In genomic region chr10:132654708-132655661, GRCh38 we compare ENCODE assay signal across 8 cellular contexts.
A peak's percentile ranks its signal among the peaks of the same experiment; 100 is the strongest.
DNase-seq lines count a peak whose midpoint lies in the region; ATAC-seq and TF ChIP-seq lines count a peak whose summit lies in the region.

No MANE protein-coding gene starts in this region.

- peak; percentile 50 to 76 (median 69); a peak in 5 of 6 replicates for TF ChIP-seq CTCF in HCT116 (IDR thresholded peaks at IDR 0.05 in 2 of 3, conservative IDR thresholded peaks at IDR 0.05 in 1 of 3; ENCODE audit: borderline replicate concordance in 1 of 3, insufficient read depth in 1 of 3, low read depth in 2 of 3, low read length in 2 of 3)

- no peaks in the 10 kb centered on the region for H3K27me3 ChIP-seq in HCT116 (ENCODE audit: insufficient read depth, low read length)

- H4K20me1 ChIP-seq in HCT116 (ENCODE audit: insufficient read depth), result no peaks in the 10 kb centered on the region

- no peak overlapping the region for H2AFZ ChIP-seq in HCT116 (ENCODE audit: low read depth, low read length, poor library complexity, severe bottlenecking)

- H3K79me2 ChIP-seq in HCT116 (ENCODE audit: insufficient read depth, low read length), result no peaks in the 10 kb centered on the region

- no peaks in the 10 kb centered on the region for H3K9me3 ChIP-seq in HCT116 (ENCODE audit: control insufficient read depth in 1 of 2, insufficient read depth in 1 of 2, low read depth in 1 of 2, low read length in 2 of 2)

- H3K36me3 ChIP-seq in HCT116 (ENCODE audit: control insufficient read depth in 1 of 2, insufficient read depth in 2 of 2, low read length in 2 of 2), result no peaks in the 10 kb centered on the region

- no TSS peak for BruUV-seq in HCT116 (replicated peaks; lab: Mats Ljungman, UMichigan)

- POLR2A ChIA-PET in HCT116 (lab: Charles Lee), result no interaction called here

- no peaks in the 10 kb centered on the region for H3K4me1 ChIP-seq in HCT116 (ENCODE audit: control insufficient read depth in 1 of 2, insufficient read depth in 2 of 2, low read length in 2 of 2)

- H3K9me2 ChIP-seq in HCT116 (ENCODE audit: insufficient read depth), result no peaks in the 10 kb centered on the region

- DNase-seq in CD1c-positive myeloid dendritic cell (ENCODE audit: extremely low spot score) (peak; percentile 69), HCT116 (ENCODE audit: low read depth, low spot score) (peak; percentile 7), RPMI7951 (ENCODE audit: low read depth) (peak; percentile 36), globus pallidus (ENCODE audit: low spot score) (peak; percentile 77), posterior cingulate gyrus (peak; percentile 62 to 97 (median 80)), NCI-H2107 treated with DMSO at 0.1 percent for 48 hours (lab: John Stamatoyannopoulos, UW; ENCODE audit: unreplicated experiment) (no peak)
- DNase-seq in activated naive CD4-positive, alpha-beta T cell (lab: John Stamatoyannopoulos, UW), result peak; percentile 11 to 41 (median 13)

- CTCF ChIA-PET in HCT116 (lab: Charles Lee), result interaction anchor here (1.9 kb wide), 1 partner anchor 148 kb away, joined by 7 read pairs; no protein-coding TSS in a partner anchor

- no peak overlapping the region for H3K27ac ChIP-seq in HCT116 (ENCODE audit: low read depth, low read length)

- intact Hi-C loops in HCT116 (cut with micrococcal nuclease) (no loop called here), posterior cingulate gyrus (cut with DNase I) (loop anchor here (1.0 to 10.0 kb wide), 2 partner anchors 80 to 133 kb away; no protein-coding TSS in a partner anchor)

- no peak overlapping the region for H3K4me2 ChIP-seq in HCT116 (ENCODE audit: low read length)

- no peak overlapping the region for H3K4me3 ChIP-seq in HCT116 (replicated peaks in 1 of 2; ENCODE audit: low read depth in 1 of 2, low read length in 2 of 2)

- RAD21 ChIA-PET in HCT116 (lab: Charles Lee; ENCODE audit: low non-redundant PET in 1 of 2, low total read pairs in 2 of 2, uncharacterized antibody in 2 of 2, unreplicated experiment in 2 of 2), result no interaction called here

- TF ChIP-seq POLR2A in HCT116 (IDR thresholded peaks at IDR 0.05; ENCODE audit: borderline replicate concordance, extremely low read depth, insufficient read depth, insufficient read length), result no peak

- TF ChIP-seq RAD21 in HCT116 (IDR thresholded peaks at IDR 0.05; ENCODE audit: low read depth), result peak; percentile 80

- peak; percentile 82 for ATAC-seq in HCT116
- ATAC-seq in GM18907 (IDR thresholded peaks at IDR 0.05; ENCODE audit: unreplicated experiment), result no peak

- no peak overlapping the region for H3K9ac ChIP-seq in HCT116 (ENCODE audit: low read length)

TF ChIP-seq in HCT116, 20 proteins besides CTCF, POLR2A, EP300 and RAD21:
- TF ChIP-seq ZBTB33 (IDR thresholded peaks at IDR 0.05; ENCODE audit: extremely low read depth, insufficient replicate concordance, low read length) (no peak), ZFX (IDR thresholded peaks at IDR 0.05) (no peak), SRF (IDR thresholded peaks at IDR 0.05; ENCODE audit: low read depth) (no peak), EZH2phosphoT487 (IDR thresholded peaks at IDR 0.05; ENCODE audit: borderline replicate concordance) (no peak), ATF3 (IDR thresholded peaks at IDR 0.05) (no peak), SIN3A (IDR thresholded peaks at IDR 0.05; ENCODE audit: low read depth) (no peak), SP1 (IDR thresholded peaks at IDR 0.05; ENCODE audit: low read depth) (no peak), TCF7L2 (IDR thresholded peaks at IDR 0.05; ENCODE audit: borderline replicate concordance, extremely low read depth, insufficient read depth, insufficient read length) (no peak), CEBPB (IDR thresholded peaks at IDR 0.05; ENCODE audit: low read depth) (no peak), JUND (IDR thresholded peaks at IDR 0.05) (no peak), YY1 (IDR thresholded peaks at IDR 0.05; ENCODE audit: extremely low read depth, insufficient replicate concordance, low read depth, low read length) (no peak), ELF1 (IDR thresholded peaks at IDR 0.05; ENCODE audit: borderline replicate concordance, low read depth) (no peak), ZNF274 (IDR thresholded peaks at IDR 0.05; ENCODE audit: low read depth, low read length) (no peak), MAX (IDR thresholded peaks at IDR 0.05) (no peak), FOSL1 (IDR thresholded peaks at IDR 0.05; ENCODE audit: low read depth) (no peak), REST (IDR thresholded peaks at IDR 0.05; ENCODE audit: low read depth) (no peak), CBX3 (IDR thresholded peaks at IDR 0.05; ENCODE audit: low read depth) (no peak)
